Comparison of ENCODE assay signal across 1 cellular context in genomic region chr1:156813750-156814570, GRCh38.
TF ChIP-seq lines count a peak whose summit lies in the region.

No MANE protein-coding gene starts in this region.

TF ChIP-seq in HepG2, 621 proteins besides CTCF, POLR2A, EP300 and RAD21 (continued from another document and continues in another):
- TF ChIP-seq THYN1 (CRISPR knock-in tag; IDR thresholded peaks at IDR 0.05; ENCODE audit: borderline replicate concordance, low read depth) (no peak), TERF1 (CRISPR knock-in tag; IDR thresholded peaks at IDR 0.05) (no peak), ZSCAN20 (CRISPR knock-in tag; IDR thresholded peaks at IDR 0.05; ENCODE audit: borderline replicate concordance) (no peak), ZNF597 (CRISPR knock-in tag; IDR thresholded peaks at IDR 0.05) (no peak), RFX1 (IDR thresholded peaks at IDR 0.05) (no peak), TEAD2 (CRISPR knock-in tag; IDR thresholded peaks at IDR 0.05) (no peak), TEF (CRISPR knock-in tag; IDR thresholded peaks at IDR 0.05) (no peak), ARNTL (CRISPR knock-in tag; IDR thresholded peaks at IDR 0.05) (peak; percentile 52; the same call in 1 of the 2 replicates), ZNF550 (CRISPR knock-in tag; IDR thresholded peaks at IDR 0.05; ENCODE audit: borderline replicate concordance) (no peak; the same call in 1 of the 2 replicates), ZBTB1 (CRISPR knock-in tag; IDR thresholded peaks at IDR 0.05; ENCODE audit: borderline replicate concordance) (no peak), ZGPAT (CRISPR knock-in tag; IDR thresholded peaks at IDR 0.05) (peak; percentile 90; the same call in 1 of the 2 replicates), ARNT (IDR thresholded peaks at IDR 0.05) (no peak), KAT2B (IDR thresholded peaks at IDR 0.05; ENCODE audit: borderline replicate concordance, low read depth, low read length) (no peak), ZNF101 (CRISPR knock-in tag; IDR thresholded peaks at IDR 0.05; ENCODE audit: borderline replicate concordance, low read depth) (0 out of 2 replicates have a peak, but pooled peaks have one; percentile 38), ZBTB8A (CRISPR knock-in tag; IDR thresholded peaks at IDR 0.05; ENCODE audit: borderline replicate concordance, low read depth) (peak; percentile 66; the same call in 1 of the 2 replicates), ZNF709 (CRISPR knock-in tag; IDR thresholded peaks at IDR 0.05) (peak; percentile 92), PRDM10 (CRISPR knock-in tag; IDR thresholded peaks at IDR 0.05; ENCODE audit: low read depth) (no peak), NFAT5 (CRISPR knock-in tag; IDR thresholded peaks at IDR 0.05) (peak; percentile 82; the same call in 1 of the 2 replicates), TARDBP (CRISPR knock-in tag; IDR thresholded peaks at IDR 0.05) (peak; percentile 37; the same call in 1 of the 2 replicates), SIN3B (IDR thresholded peaks at IDR 0.05; ENCODE audit: low read length) (no peak), PBX2 (CRISPR knock-in tag; IDR thresholded peaks at IDR 0.05) (no peak), JUN (CRISPR knock-in tag; IDR thresholded peaks at IDR 0.05) (no peak), NR2F2 (IDR thresholded peaks at IDR 0.05; ENCODE audit: borderline replicate concordance, low read depth) (no peak), ZNF333 (CRISPR knock-in tag; IDR thresholded peaks at IDR 0.05; ENCODE audit: borderline replicate concordance) (peak; percentile 46; the same call in 1 of the 2 replicates), U2AF1 (optimal IDR thresholded peaks at IDR 0.05; ENCODE audit: low read depth, low read length) (no peak), HOMEZ (CRISPR knock-in tag; IDR thresholded peaks at IDR 0.05; ENCODE audit: low read depth) (no peak), ZMAT5 (CRISPR knock-in tag; IDR thresholded peaks at IDR 0.05; ENCODE audit: borderline replicate concordance, low read depth) (no peak), SYNCRIP (IDR thresholded peaks at IDR 0.05; ENCODE audit: insufficient read depth, low read depth, low read length) (no peak)
